24 cellular contexts compared by ENCODE assay signal in the genomic region with DNA sequence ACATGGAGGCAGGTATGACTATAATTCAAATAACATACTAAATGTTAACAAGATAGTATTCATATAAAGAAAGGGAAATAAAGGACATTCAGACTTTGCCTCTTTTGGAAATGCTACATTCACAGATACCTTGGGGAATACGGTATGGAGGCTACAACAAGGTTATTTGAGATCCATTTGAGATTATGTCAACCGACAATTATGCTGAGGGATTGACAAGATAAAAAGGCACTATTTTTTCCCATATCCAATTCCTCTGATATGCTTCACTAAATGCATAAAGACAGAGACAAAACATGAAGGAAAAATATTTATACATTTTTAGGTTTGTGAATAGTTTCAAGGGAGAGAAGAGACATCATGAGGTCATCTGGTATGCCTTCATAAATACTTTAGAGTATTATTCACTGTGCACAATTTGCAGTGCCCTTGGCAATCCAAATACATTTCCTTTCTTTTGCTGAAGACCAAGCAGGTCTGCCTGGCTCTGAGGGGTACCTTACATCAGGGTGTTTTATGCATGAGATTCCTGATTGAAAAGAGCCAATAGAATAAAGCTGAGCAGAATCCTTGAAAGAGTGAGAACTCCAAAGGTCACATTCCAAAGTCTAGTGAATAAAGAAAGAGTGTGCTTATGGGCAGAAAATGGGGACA.
A peak's percentile ranks its signal among the peaks of the same experiment; 100 is the strongest.
DNase-seq lines count a peak whose midpoint lies in the region; FAIRE-seq and TF ChIP-seq lines count a peak whose summit lies in the region.
"Had no signal": no experiment of that assay in that cellular context is flagged by ENCODE, and none has a peak within 500 bp of the region (broad histone marks: within the 10 kb centered on the region; RNA-seq: fewer than 3 reads in every experiment).

No MANE protein-coding gene starts in this region.

- FAIRE-seq in keratinocyte (lab: Jason Lieb, UNC): no peak
- no peak for FAIRE-seq in urothelium cell line (lab: Jason Lieb, UNC)
- no peak for FAIRE-seq in HTR-8/SVneo (lab: Jason Lieb, UNC)
- FAIRE-seq: GM12891, GM18507 had no signal

- no peak overlapping the region for H3K27ac ChIP-seq in keratinocyte (ENCODE audit: control insufficient read depth, insufficient read depth, low read length)
- H3K27ac ChIP-seq: BLaER1 had no signal

- H3K4me3 ChIP-seq in MG63 (no peak overlapping the region), keratinocyte (ENCODE audit: control insufficient read depth in 2 of 3, extremely low read depth in 1 of 3, insufficient read depth in 2 of 3, low read depth in 1 of 3, low read length in 3 of 3) (no peak overlapping the region)
- H3K4me3 ChIP-seq: BLaER1, GM23338 had no signal

- no peak overlapping the region for H3K9ac ChIP-seq in keratinocyte (ENCODE audit: control insufficient read depth, extremely low read depth, insufficient read depth, low read length)
- H3K9ac ChIP-seq: BLaER1 had no signal

- H3K27me3 ChIP-seq in MG63: no peaks in the 10 kb centered on the region
- H3K27me3 ChIP-seq in keratinocyte (ENCODE audit: control insufficient read depth, extremely low read depth, insufficient read depth, low read length): no peaks in the 10 kb centered on the region
- H3K27me3 ChIP-seq: BLaER1 had no signal

- DNase-seq in MG63 (peak; percentile 42), astrocyte of the hippocampus (ENCODE audit: low read depth, low spot score) (peak; percentile 52), keratinocyte (ENCODE audit: low read depth, low spot score) (no peak), urothelium cell line (ENCODE audit: low spot score) (peak; percentile 12), dedifferentiated amniotic fluid mesenchymal stem cell (ENCODE audit: extremely low spot score) (no peak), NCI-H1694 treated with DMSO at 0.1 percent for 48 hours (lab: John Stamatoyannopoulos, UW) (no peak), HTR-8/SVneo (ENCODE audit: insufficient read length, low spot score) (no peak)
- DNase-seq: Calu3; CD4-positive, alpha-beta memory T cell; DMS53; EL; Kasumi-1; NCI-H1105; NCI-H1694; NCI-H2107; NCI-H510A treated with DMSO at 0.1 percent for 48 hours; NCI-H774; OCI-M1; RPMI8226; SIG-M5 had no signal

- no peak overlapping the region for H3K4me2 ChIP-seq in keratinocyte (ENCODE audit: control insufficient read depth, extremely low read depth, insufficient read depth, low read depth, low read length)
- H3K4me2 ChIP-seq: BLaER1, GM23338 had no signal

- H3K36me3 ChIP-seq in MG63 (no peaks in the 10 kb centered on the region), keratinocyte (ENCODE audit: control insufficient read depth in 2 of 2, extremely low read depth in 1 of 2, insufficient read depth in 2 of 2, low read length in 2 of 2) (no peaks in the 10 kb centered on the region)
- H3K36me3 ChIP-seq: BLaER1 had no signal

- no peak for TF ChIP-seq CTCF in keratinocyte (optimal IDR thresholded peaks at IDR 0.05 in 1 of 3, IDR thresholded peaks at IDR 0.05 in 1 of 3, conservative IDR thresholded peaks at IDR 0.05 in 1 of 3; ENCODE audit: extremely low read depth in 1 of 3, insufficient read depth in 2 of 3, low read length in 3 of 3)

- H3K79me2 ChIP-seq in keratinocyte (ENCODE audit: control insufficient read depth, insufficient read depth, low read length): no peaks in the 10 kb centered on the region

- H3K9me3 ChIP-seq in MG63 (no peaks in the 10 kb centered on the region), keratinocyte (ENCODE audit: control insufficient read depth, low read depth, low read length) (no peaks in the 10 kb centered on the region)
- H3K9me3 ChIP-seq: BLaER1 had no signal

- H3K9me1 ChIP-seq in keratinocyte (ENCODE audit: control insufficient read depth, extremely low read depth, insufficient read depth, low read length): no peaks in the 10 kb centered on the region

- H2AFZ ChIP-seq in keratinocyte (ENCODE audit: control insufficient read depth, low read length): peak overlapping the region; percentile 35
- H2AFZ ChIP-seq: GM23338 had no signal

- peaks cover 3% of the 10 kb centered on the region for H3K4me1 ChIP-seq in keratinocyte (ENCODE audit: control insufficient read depth, extremely low read depth, insufficient read depth, low read length)
- H3K4me1 ChIP-seq: BLaER1 had no signal

- H4K20me1 ChIP-seq in keratinocyte (ENCODE audit: control insufficient read depth, extremely low read depth, insufficient read depth, low read length): no peaks in the 10 kb centered on the region
- H4K20me1 ChIP-seq: BLaER1 had no signal

- dilution Hi-C loops in keratinocyte (cut with MboI; ENCODE audit: extremely low pct_ligation_motif_present, low sequenced_read_pairs): no loop called here

Comparison
In these comparisons a context has a peak if more than half of its experiments do, and no peak if none do; other contexts are left out.
1. DNase-seq: peak in MG63 (single experiment), astrocyte of the hippocampus (single experiment) and urothelium cell line (single experiment); none in keratinocyte (single experiment), dedifferentiated amniotic fluid mesenchymal stem cell (single experiment), NCI-H1694 treated with DMSO at 0.1 percent for 48 hours (single experiment) and HTR-8/SVneo (single experiment).